Comparison of ENCODE assay signal across 26 cellular contexts in the genomic region with DNA sequence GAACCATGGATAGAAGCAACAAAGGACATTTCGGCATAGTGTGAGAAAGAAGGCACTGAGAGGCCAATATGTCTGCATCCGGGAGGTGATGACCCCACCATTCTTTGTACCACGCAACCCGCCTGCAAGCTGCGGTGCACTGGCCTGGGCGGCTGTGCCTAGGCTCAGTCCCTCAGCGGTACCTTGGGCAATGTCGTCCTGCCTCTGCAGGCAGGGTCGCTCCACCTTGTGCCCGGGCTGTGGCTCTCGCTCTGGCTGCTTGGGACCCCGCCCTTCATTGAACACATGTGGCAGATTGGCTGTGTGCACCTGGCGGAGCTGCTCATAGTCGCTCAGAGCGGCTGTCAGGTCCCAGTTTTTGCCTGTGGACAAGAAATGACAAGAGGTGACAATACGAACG.
"Had no signal": no experiment of that assay in that cellular context is flagged by ENCODE, and none has a peak within 500 bp of the region (broad histone marks: within the 10 kb centered on the region; RNA-seq: fewer than 3 reads in every experiment).

No MANE protein-coding gene starts in this region.

- H3K36me3 ChIP-seq: thoracic aorta, thyroid gland, transverse colon, upper lobe of left lung, upper lobe of right lung, uterus, vagina had no signal

- H3K9me3 ChIP-seq: suprapubic skin, testis, thyroid gland, upper lobe of left lung, upper lobe of right lung, uterus, vagina had no signal

- ATAC-seq: stimulated activated effector memory CD8-positive, alpha-beta T cell treated with anti-CD3 and anti-CD28 coated beads, Interleukin-12 subunit alpha, Interleukin-12 subunit beta, amount 100 ng/mL, for 72 hours; stimulated activated memory B cell treated with anti-CD40 and anti-IgM and Interleukin-4, amounts not matched to agents 10 μg/mL and 1 μg/mL and 100 μg/mL, for 72 hours; stimulated activated naive B cell treated with anti-CD40 and anti-IgM and Interleukin-4, amounts not matched to agents 10 μg/mL and 1 μg/mL and 100 μg/mL, for 72 hours; stimulated activated naive CD8-positive, alpha-beta T cell treated with anti-CD3 and anti-CD28 coated beads, Interleukin-15, amount 100 ng/mL, for 72 hours; stimulated activated naive CD8-positive, alpha-beta T cell treated with anti-CD3 and anti-CD28 coated beads, Interleukin-15, Interleukin-2, amounts not matched to agents 100 U/mL and 50 U/mL, for 24 hours; upper lobe of right lung had no signal

- H3K27me3 ChIP-seq: stomach, suprapubic skin, testis, thyroid gland, tibial artery, tibial nerve, transverse colon, upper lobe of left lung, upper lobe of right lung, uterus, vagina had no signal

- DNase-seq: stimulated activated CD4-positive, alpha-beta T cell treated with anti-CD3 and anti-CD28 coated beads, Interleukin-2, amount 100 ng/mL, for 48 hours; stimulated activated CD4-positive, alpha-beta T cell treated with anti-CD3 and anti-CD28 coated beads, Interleukin-4, amount 100 ng/mL, for 1 hour; stimulated activated CD4-positive, alpha-beta T cell treated with anti-CD3 and anti-CD28 coated beads, Interleukin-4, amount 100 ng/mL, for 24 hours; stimulated activated CD4-positive, alpha-beta T cell treated with anti-CD3 and anti-CD28 coated beads, Interleukin-4, amount 100 ng/mL, for 4 hours; stimulated activated CD8-positive, alpha-beta memory T cell treated with anti-CD3 and anti-CD28 coated beads, Interleukin-4, amount 100 ng/mL, for 48 hours; stimulated activated naive B cell treated with anti-CD40 and anti-IgM and Interleukin-4, amounts not matched to agents 10 μg/mL and 1 μg/mL and 100 μg/mL, for 72 hours; stimulated activated naive CD4-positive, alpha-beta T cell; stimulated activated naive CD4-positive, alpha-beta T cell treated with Interleukin-2 at 50 U/mL for 16 hours; stimulated activated naive CD8-positive, alpha-beta T cell treated with anti-CD3 and anti-CD28 coated beads, Interleukin-15, amount 100 ng/mL, for 72 hours; stimulated activated naive CD8-positive, alpha-beta T cell treated with anti-CD3 and anti-CD28 coated beads, Interleukin-15, Interleukin-2, amounts not matched to agents 100 U/mL and 50 U/mL, for 24 hours; stomach; substantia nigra; testis; thyroid gland; tibial artery; transverse colon; trophoblast cell; upper lobe of right lung; uterus had no signal

- H3K4me3 ChIP-seq: stomach, suprapubic skin, testis, thoracic aorta, thyroid gland, tibial artery, tibial nerve, transverse colon, upper lobe of left lung, upper lobe of right lung, uterus, vagina had no signal

- H3K4me1 ChIP-seq: testis, thyroid gland, tibial artery, tibial nerve, transverse colon, upper lobe of left lung, upper lobe of right lung, uterus, vagina had no signal

- H3K27ac ChIP-seq: stomach, suprapubic skin, testis, thoracic aorta, thyroid gland, tibial artery, tibial nerve, transverse colon, upper lobe of left lung, upper lobe of right lung, uterus, vagina had no signal
